8 cellular contexts compared by ENCODE assay signal in genomic region chr4:26217961-26218676, GRCh38.
DNase-seq lines count a peak whose midpoint lies in the region; ATAC-seq and TF ChIP-seq lines count a peak whose summit lies in the region.

No MANE protein-coding gene starts in this region.

- H3K9me3 ChIP-seq in adipocyte (ENCODE audit: control insufficient read depth, low read length) (no peaks in the 10 kb centered on the region), testis (no peaks in the 10 kb centered on the region)

- H3K36me3 ChIP-seq in adipocyte (ENCODE audit: control insufficient read depth, insufficient read depth, low read length, severe bottlenecking) = no peaks in the 10 kb centered on the region
- H3K36me3 ChIP-seq in testis (ENCODE audit: low read depth, missing control alignments) = no peaks in the 10 kb centered on the region

- peak overlapping the region; percentile 62 for H3K27ac Mint-ChIP-seq in nephron progenitor cell

- peaks cover 4% of the 10 kb centered on the region for H3K9me3 Mint-ChIP-seq in nephron progenitor cell

- ATAC-seq in HG02763 (IDR thresholded peaks at IDR 0.05; ENCODE audit: unreplicated experiment) = peak; percentile 69

- H3K4me3 ChIP-seq in GM12865 (ENCODE audit: low read depth, low read length) (no peak overlapping the region), adipocyte (ENCODE audit: low read length) (peak overlapping the region; percentile 75), testis (no peak overlapping the region)

- H3K4me1 ChIP-seq in adipocyte (ENCODE audit: control insufficient read depth, insufficient read depth, low read length) (peaks cover 17% of the 10 kb centered on the region), testis (peaks cover 5% of the 10 kb centered on the region)

- H3K27ac ChIP-seq in testis = no peak overlapping the region

- TF ChIP-seq POLR2A in testis (IDR thresholded peaks at IDR 0.05) = no peak

- TF ChIP-seq CTCF in GM12865 (IDR thresholded peaks at IDR 0.05; ENCODE audit: insufficient read depth, low read depth, low read length, missing control alignments) = no peak
- no peak for TF ChIP-seq CTCF in nephron progenitor cell (IDR thresholded peaks at IDR 0.05)
- no peak for TF ChIP-seq CTCF in testis (IDR thresholded peaks at IDR 0.05)

- H3K27me3 ChIP-seq in adipocyte (replicated peaks; ENCODE audit: control insufficient read depth, insufficient read depth, low read length) (no peaks in the 10 kb centered on the region), testis (no peaks in the 10 kb centered on the region)

- H3K27me3 Mint-ChIP-seq in nephron progenitor cell (ENCODE audit: low read depth, poor library complexity) = peaks cover 27% of the 10 kb centered on the region

- intact Hi-C loops in testis (cut with DNase I; ENCODE audit: low total_unique reads) = no loop called here

- peak overlapping the region; percentile 48 for H3K9ac ChIP-seq in adipocyte (ENCODE audit: low read length)

- no peak overlapping the region for H3K4me3 Mint-ChIP-seq in nephron progenitor cell

- H3K36me3 Mint-ChIP-seq in nephron progenitor cell (ENCODE audit: low read depth) = peaks cover 5% of the 10 kb centered on the region

- peak; percentile 48 for DNase-seq in GM12865 (ENCODE audit: low read depth)
- DNase-seq in adipocyte (ENCODE audit: low read depth) = peak; percentile 49
- no peak for DNase-seq in nephron progenitor cell
- no peak for DNase-seq in effector CD8-positive, alpha-beta T cell (lab: John Stamatoyannopoulos, UW)
- DNase-seq in testis = no peak
- no peak for DNase-seq in ureter (ENCODE audit: low spot score)
- no peak for DNase-seq in dedifferentiated amniotic fluid mesenchymal stem cell (ENCODE audit: extremely low spot score)

- 45 to 69% methylated on average over 16 of the region's 16 CpGs for WGBS in testis, 2 donors

- H3K4me1 Mint-ChIP-seq in nephron progenitor cell = peaks cover 47% of the 10 kb centered on the region

Comparison
In these comparisons a context has a peak if more than half of its experiments do, and no peak if none do; other contexts are left out.
1. DNase-seq: peak in GM12865 (single experiment) and adipocyte (single experiment); none in nephron progenitor cell (single experiment), effector CD8-positive, alpha-beta T cell (single experiment), testis (single experiment), ureter (single experiment) and dedifferentiated amniotic fluid mesenchymal stem cell (single experiment).